In genomic region chr2:27566628-27567027, GRCh38 we compare ENCODE assay signal across 16 cellular contexts. TPM values are rescaled to one million over a fixed set of nuclear protein-coding genes. Genes with fewer than 3 reads are reported as not detected.
DNase-seq lines count a peak whose midpoint lies in the region; ATAC-seq and TF ChIP-seq lines count a peak whose summit lies in the region.
"Had no signal": no experiment of that assay in that cellular context is flagged by ENCODE, and none has a peak within 500 bp of the region (broad histone marks: within the 10 kb centered on the region; RNA-seq: fewer than 3 reads in every experiment).

No MANE protein-coding gene starts in this region.

- no peaks in the 10 kb centered on the region for H3K36me3 ChIP-seq in mesendoderm (ENCODE audit: control insufficient read depth, insufficient read depth, low read length)

- H2BK5ac ChIP-seq in mesendoderm (ENCODE audit: low read length): no peak overlapping the region

- H3K4ac ChIP-seq in mesendoderm (ENCODE audit: low read depth, low read length): no peak overlapping the region

- H3K4me2 ChIP-seq in mesendoderm (ENCODE audit: low read length): no peak overlapping the region
- H3K4me2 ChIP-seq: smooth muscle cell had no signal

- H3K4me1 ChIP-seq in mesendoderm (ENCODE audit: control insufficient read depth, low read depth, low read length): no peaks in the 10 kb centered on the region

- TF ChIP-seq CTCF in AG10803 (conservative IDR thresholded peaks at IDR 0.05; ENCODE audit: low read length): no peak

- H3K23ac ChIP-seq in mesendoderm (ENCODE audit: low read length): no peak overlapping the region

- H4K8ac ChIP-seq in mesendoderm (ENCODE audit: low read depth, low read length): no peak overlapping the region

- H3K56ac ChIP-seq in mesendoderm (ENCODE audit: low read length): no peak overlapping the region

- H3K18ac ChIP-seq in mesendoderm (ENCODE audit: low read length): no peak overlapping the region

- H3K27me3 ChIP-seq in mesendoderm (ENCODE audit: insufficient read depth, low read length, poor library complexity): no peaks in the 10 kb centered on the region

- no peak overlapping the region for H2BK120ac ChIP-seq in mesendoderm (ENCODE audit: low read depth, low read length)

- H3K4me3 ChIP-seq in AG10803 (ENCODE audit: low read length) (no peak overlapping the region), mesendoderm (ENCODE audit: low read length) (no peak overlapping the region)
- H3K4me3 ChIP-seq: smooth muscle cell had no signal

- no peaks in the 10 kb centered on the region for H3K79me2 ChIP-seq in mesendoderm (ENCODE audit: control insufficient read depth, insufficient read depth, low read length)

- no peak overlapping the region for H2BK15ac ChIP-seq in mesendoderm (replicated peaks; ENCODE audit: low read depth)

- no peak overlapping the region for H2AK5ac ChIP-seq in mesendoderm (ENCODE audit: low read length)

- intact Hi-C loops in Right ventricle myocardium superior (cut with DNase I): no loop called here

- no peak overlapping the region for H3K9ac ChIP-seq in mesendoderm (ENCODE audit: low read length)

- ATAC-seq in Right ventricle myocardium superior (ENCODE audit: poor library complexity) (no peak), HG03045 (IDR thresholded peaks at IDR 0.05; ENCODE audit: unreplicated experiment) (no peak)
- ATAC-seq: activated CD4-positive, alpha-beta T cell treated with anti-CD3 and anti-CD28 coated beads for 36 hours; T-helper 17 cell had no signal

- H3K27ac ChIP-seq in mesendoderm (ENCODE audit: low read depth, low read length): no peak overlapping the region

- no peaks in the 10 kb centered on the region for H3K79me1 ChIP-seq in mesendoderm (ENCODE audit: low read length)

- no CpG with 5 or more reads among the region's 2 CpGs for WGBS in mesendoderm (ENCODE audit: extremely low coverage, insufficient coverage, low lambda C conversion rate)

- DNase-seq in AG10803 (ENCODE audit: low read depth) (peak; percentile 49), M059J (ENCODE audit: low read depth) (peak; percentile 69), dermis blood vessel endothelial cell (peak; percentile 85), kidney glomerular epithelial cell (lab: John Stamatoyannopoulos, UW) (peak; percentile 76), DMS53 (lab: John Stamatoyannopoulos, UW) (no peak), mesendoderm (no peak), Right ventricle myocardium superior (no peak)
- DNase-seq: activated CD4-positive, alpha-beta T cell treated with anti-CD3 and anti-CD28 coated beads for 36 hours; activated T-cell treated with anti-CD3 and anti-CD28 coated beads, Interleukin-2, amount 50 U/mL, for 24 hours; DMS 273 treated with DMSO at 0.1 percent for 48 hours; NCI-H1930; NCI-H526; occipital lobe; T-helper 17 cell had no signal

- no peak overlapping the region for H4K5ac ChIP-seq in mesendoderm (ENCODE audit: low read length)

RNA-seq across cellular contexts. Expression of gene ZNF512, which starts 16.2 kb away (rescaled TPM):
- 22.7 and 23.3 TPM in 2 replicates for total RNA-seq in M059J (2014; rRNA removed; shearing (Covaris generic))
- total RNA-seq in dermis blood vessel endothelial cell: 23.5 and 34.2 TPM in 2 replicates
- 25.1 TPM for polyA plus RNA-seq in mesendoderm (2013, experiment 1 of 2)
- polyA plus RNA-seq in mesendoderm (2013, experiment 2 of 2): 26.0 TPM
- 16.6 TPM for total RNA-seq in Right ventricle myocardium superior

Comparison
In these comparisons a context has a peak if more than half of its experiments do, and no peak if none do; other contexts are left out.
1. DNase-seq: peak in AG10803 (single experiment), M059J (single experiment), dermis blood vessel endothelial cell (single experiment) and kidney glomerular epithelial cell (single experiment); none in DMS53 (single experiment), mesendoderm (single experiment) and Right ventricle myocardium superior (single experiment).